Comparison of ENCODE assay signal across 1 cellular context in the genomic region with DNA sequence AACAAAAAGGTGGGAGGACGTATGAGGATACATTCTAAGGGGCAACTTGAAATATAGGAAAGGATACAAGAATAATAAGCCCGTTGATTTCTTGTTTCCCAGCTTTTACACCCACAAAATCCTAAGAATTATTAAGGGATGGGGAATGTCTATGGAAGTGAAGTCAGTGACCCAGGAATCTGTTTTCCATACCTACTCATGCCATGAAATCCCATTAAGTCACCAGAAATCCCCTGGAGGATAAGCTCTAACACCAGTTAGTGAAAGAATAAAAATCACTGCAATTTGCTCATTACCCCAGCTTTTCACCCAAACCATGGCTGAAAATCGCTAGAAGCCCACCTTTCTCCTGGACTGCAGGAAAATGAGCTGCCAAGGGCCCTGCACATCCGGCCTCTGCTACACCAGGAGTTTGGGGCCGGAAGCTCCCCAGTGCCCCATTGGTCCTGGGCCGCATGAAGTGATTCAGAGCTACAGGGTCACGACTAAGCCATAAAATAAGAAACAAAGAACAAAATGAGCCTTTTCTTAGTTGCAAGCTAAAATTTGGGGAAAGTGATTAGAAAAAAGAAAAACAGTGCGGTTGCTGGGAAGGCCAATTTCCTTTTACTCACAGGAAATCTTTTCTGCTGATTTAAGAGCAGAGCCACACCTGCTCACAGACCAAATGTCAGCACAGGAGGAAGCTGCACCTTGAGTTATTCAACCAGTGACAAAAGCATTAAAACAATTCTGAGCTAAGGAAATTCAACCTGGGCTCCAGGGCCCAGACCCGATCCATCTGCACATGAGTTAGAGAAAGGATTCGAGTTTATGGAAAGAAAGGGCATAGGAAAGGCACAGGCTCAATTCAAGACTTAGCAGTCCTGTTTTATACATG.
TF ChIP-seq lines count a peak whose summit lies in the region.

No MANE protein-coding gene starts in this region.

TF ChIP-seq in GM12878, 131 proteins besides CTCF, POLR2A, EP300 and RAD21:
- TF ChIP-seq TARDBP (IDR thresholded peaks at IDR 0.05; ENCODE audit: borderline replicate concordance) = no peak
- TF ChIP-seq NKRF (conservative IDR thresholded peaks at IDR 0.05) = no peak
- TF ChIP-seq CREB1 (IDR thresholded peaks at IDR 0.05; ENCODE audit: low read depth) = no peak
- TF ChIP-seq BRCA1 (IDR thresholded peaks at IDR 0.05; ENCODE audit: low read depth, low read length) = no peak
- TF ChIP-seq REST (IDR thresholded peaks at IDR 0.05; ENCODE audit: low read depth, low read length) = no peak
- no peak for TF ChIP-seq BCL11A (IDR thresholded peaks at IDR 0.05; ENCODE audit: low read depth, low read length)
- TF ChIP-seq, protein P1, sequence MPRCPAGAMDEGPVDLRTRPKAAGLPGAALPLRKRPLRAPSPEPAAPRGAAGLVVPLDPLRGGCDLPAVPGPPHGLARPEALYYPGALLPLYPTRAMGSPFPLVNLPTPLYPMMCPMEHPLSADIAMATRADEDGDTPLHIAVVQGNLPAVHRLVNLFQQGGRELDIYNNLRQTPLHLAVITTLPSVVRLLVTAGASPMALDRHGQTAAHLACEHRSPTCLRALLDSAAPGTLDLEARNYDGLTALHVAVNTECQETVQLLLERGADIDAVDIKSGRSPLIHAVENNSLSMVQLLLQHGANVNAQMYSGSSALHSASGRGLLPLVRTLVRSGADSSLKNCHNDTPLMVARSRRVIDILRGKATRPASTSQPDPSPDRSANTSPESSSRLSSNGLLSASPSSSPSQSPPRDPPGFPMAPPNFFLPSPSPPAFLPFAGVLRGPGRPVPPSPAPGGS (IDR thresholded peaks at IDR 0.05; ENCODE audit: borderline replicate concordance, insufficient read depth, low read depth, low read length, poor library complexity, severe bottlenecking) = no peak
- TF ChIP-seq SREBF1 (IDR thresholded peaks at IDR 0.05; ENCODE audit: low read length) = no peak
TF ChIP-seq in GM12878: peak in this region for 0.
